ENCODE assay signal across 28 cellular contexts in the genomic region with DNA sequence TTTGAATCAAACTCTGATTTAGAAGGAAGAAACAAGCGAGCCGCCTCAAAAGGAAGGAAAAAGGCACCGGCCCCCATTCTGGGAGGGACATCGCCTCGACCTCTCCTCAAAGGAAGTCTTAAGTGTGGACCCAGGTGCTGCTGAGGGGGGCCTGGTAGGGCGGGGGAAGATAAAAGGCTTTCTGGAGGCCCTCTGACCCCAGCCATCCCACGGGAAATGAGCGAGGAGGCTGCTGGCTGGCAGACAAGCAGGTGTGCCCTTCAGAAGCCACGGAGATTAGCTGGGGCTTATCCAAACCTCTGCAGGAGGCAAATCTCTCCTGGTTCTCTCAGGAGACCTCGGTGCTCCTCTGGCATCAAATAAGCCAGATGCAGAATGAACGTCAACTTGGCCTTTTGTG.
DNase-seq lines count a peak whose midpoint lies in the region; ATAC-seq and TF ChIP-seq lines count a peak whose summit lies in the region.
"Had no signal": no experiment of that assay in that cellular context is flagged by ENCODE, and none has a peak within 500 bp of the region (broad histone marks: within the 10 kb centered on the region; RNA-seq: fewer than 3 reads in every experiment).

No MANE protein-coding gene starts in this region.

- H3K9me3 ChIP-seq in BLaER1 (no peaks in the 10 kb centered on the region), IMR-90 (ENCODE audit: control insufficient read depth, insufficient read depth, low read length) (no peaks in the 10 kb centered on the region)
- H3K9me3 ChIP-seq: A549, adrenal gland, lower lobe of right lung, pancreas, stomach, tibial artery had no signal

- H4K8ac ChIP-seq in IMR-90 (ENCODE audit: low read depth in 2 of 2, low read length in 2 of 2): no peak overlapping the region

- no peak overlapping the region for H3K14ac ChIP-seq in IMR-90 (replicated peaks; ENCODE audit: low read depth, low read length)

- no peak overlapping the region for H2AK5ac ChIP-seq in IMR-90 (ENCODE audit: low read depth, low read length)

- H2AK9ac ChIP-seq in IMR-90 (replicated peaks; ENCODE audit: low read depth, low read length, poor library complexity): no peak overlapping the region

- no peak overlapping the region for H3K4me3 ChIP-seq in BLaER1
- H3K4me3 ChIP-seq in IMR-90 (ENCODE audit: insufficient read depth, low read depth, low read length): no peak overlapping the region
- H3K4me3 ChIP-seq: A549, adrenal gland, GM23248, lower lobe of right lung, pancreas, stomach, tibial artery had no signal

- H3K27me3 ChIP-seq in BLaER1 (no peaks in the 10 kb centered on the region), IMR-90 (ENCODE audit: control insufficient read depth, insufficient read depth, low read length) (no peaks in the 10 kb centered on the region)
- H3K27me3 ChIP-seq: adrenal gland, brain microvascular endothelial cell, pancreas, tibial artery had no signal

- H2BK20ac ChIP-seq in IMR-90 (ENCODE audit: low read depth, low read length): no peak overlapping the region

- ATAC-seq in IMR-90 (ENCODE audit: low read depth): no peak
- ATAC-seq in HG02973 (IDR thresholded peaks at IDR 0.05; ENCODE audit: unreplicated experiment): no peak
- ATAC-seq in GM18870 (IDR thresholded peaks at IDR 0.05; ENCODE audit: unreplicated experiment): no peak
- ATAC-seq in HG03432 (IDR thresholded peaks at IDR 0.05; ENCODE audit: unreplicated experiment): no peak
- ATAC-seq: A549; activated CD8-positive, alpha-beta memory T cell treated with anti-CD3 and anti-CD28 coated beads, Interleukin-2, amount 10 ng/mL, durations not matched to agents 7 days and 5 days; activated T-cell treated with anti-CD3 and anti-CD28 coated beads, Interleukin-2, amount 50 U/mL, for 72 hours; lower lobe of right lung; natural killer cell treated with Interleukin-12 subunit alpha and Interleukin-12 subunit beta and Interleukin-15 and Interleukin-18, amount 100 ng/mL, for 72 hours; pancreas; Right ventricle myocardium inferior had no signal

- H3K79me1 ChIP-seq in IMR-90 (ENCODE audit: low read depth in 1 of 2, low read length in 2 of 2): no peaks in the 10 kb centered on the region

- POLR2A ChIA-PET in IMR-90 (lab: Charles Lee; ENCODE audit: unreplicated experiment): no interaction called here

- in situ Hi-C loops in IMR-90 (cut with MboI; ENCODE audit: low sequenced_read_pairs): no loop called here

- BruUV-seq in IMR-90 (replicated peaks; lab: Mats Ljungman, UMichigan): no TSS peak

- dilution Hi-C loops in IMR-90 (cut with HindIII; ENCODE audit: low sequenced_read_pairs, unreplicated experiment): no loop called here

- no peak for TF ChIP-seq CTCF in IMR-90 (conservative IDR thresholded peaks at IDR 0.05; ENCODE audit: low read depth, low read length)

- H2BK15ac ChIP-seq in IMR-90 (ENCODE audit: low read depth, low read length): no peak overlapping the region

- DNase-seq in IMR-90: no peak
- DNase-seq in NCI-H69 (lab: John Stamatoyannopoulos, UW): peak; percentile 86
- peak; percentile 54 for DNase-seq in ecto neural progenitor cell (ENCODE audit: low spot score)
- DNase-seq in activated CD8-positive, alpha-beta memory T cell treated with anti-CD3 and anti-CD28 coated beads, Interleukin-2, amount 50 U/mL, for 4 hours: no peak
- DNase-seq: activated CD4-positive, alpha-beta T cell treated with anti-CD3 and anti-CD28 coated beads for 48 hours; activated CD8-positive, alpha-beta memory T cell treated with anti-CD3 and anti-CD28 coated beads, Interleukin-2, amount 10 ng/mL, durations not matched to agents 7 days and 5 days; activated naive CD4-positive, alpha-beta T cell treated with Interleukin-2 at 50 U/mL for 16 hours; activated T-cell treated with anti-CD3 and anti-CD28 coated beads, Interleukin-2, amount 50 U/mL, for 72 hours; adrenal gland; brain microvascular endothelial cell; CD8-positive, alpha-beta memory T cell; GM23248; lower lobe of right lung; NCI-H1417 treated with DMSO at 0.1 percent for 48 hours; NCI-H2171; pancreas; retina; small intestine; stimulated activated CD8-positive, alpha-beta memory T cell treated with anti-CD3 and anti-CD28 coated beads, Interleukin-4, amount 100 ng/mL, for 48 hours; stomach; tibial artery had no signal

- H2AFZ ChIP-seq in IMR-90 (replicated peaks; ENCODE audit: low read length, poor library complexity): no peak overlapping the region
- H2AFZ ChIP-seq: GM23248 had no signal

- peak overlapping the region; percentile 65 for H3K4me2 ChIP-seq in BLaER1
- no peak overlapping the region for H3K4me2 ChIP-seq in IMR-90 (ENCODE audit: low read depth, low read length)
- H3K4me2 ChIP-seq: A549 had no signal

- H4K5ac ChIP-seq in IMR-90 (ENCODE audit: low read depth, low read length): peak overlapping the region; percentile 51; the same call in 1 of the 2 replicates

- no peak overlapping the region for H3K4ac ChIP-seq in IMR-90 (ENCODE audit: low read depth, low read length)

- H2BK120ac ChIP-seq in IMR-90 (ENCODE audit: low read depth, low read length): no peak overlapping the region

- H3K18ac ChIP-seq in IMR-90 (ENCODE audit: low read depth, low read length): peak overlapping the region; percentile 59

- H4K91ac ChIP-seq in IMR-90 (ENCODE audit: insufficient read depth, low read depth, low read length): no peak overlapping the region

- H3K4me1 ChIP-seq in BLaER1: peaks cover 15% of the 10 kb centered on the region
- H3K4me1 ChIP-seq in IMR-90 (ENCODE audit: control insufficient read depth, insufficient read depth, low read length): peaks cover 8% of the 10 kb centered on the region
- H3K4me1 ChIP-seq: A549, adrenal gland, lower lobe of right lung, pancreas, stomach, tibial artery had no signal

- H3K36me3 ChIP-seq in BLaER1: no peaks in the 10 kb centered on the region
- H3K36me3 ChIP-seq in IMR-90 (ENCODE audit: control insufficient read depth, insufficient read depth, low read length): peaks cover 18% of the 10 kb centered on the region
- H3K36me3 ChIP-seq: adrenal gland, brain microvascular endothelial cell, lower lobe of right lung, pancreas, stomach, tibial artery had no signal

- CTCF ChIA-PET in IMR-90 (lab: Yijun Ruan, JAX): interaction anchor here (0.6 to 1.5 kb wide), 2 partner anchors 59 to 583 kb away, joined by 3 read pairs; no protein-coding TSS in a partner anchor

- H3K9ac ChIP-seq in BLaER1 (no peak overlapping the region), IMR-90 (ENCODE audit: low read depth, low read length) (no peak overlapping the region)
- H3K9ac ChIP-seq: GM23248 had no signal

- H4K20me1 ChIP-seq in BLaER1: no peaks in the 10 kb centered on the region
- no peaks in the 10 kb centered on the region for H4K20me1 ChIP-seq in IMR-90 (ENCODE audit: insufficient read depth, low read length)

- intact Hi-C loops in IMR-90 (cut with micrococcal nuclease): loop anchor here (5.0 kb wide), 1 partner anchor 50 kb away; no protein-coding TSS in a partner anchor

- 89% methylated on average over 5 of the region's 11 CpGs; no CpG with 5 or more reads in 1 of the 2 experiments for WGBS in IMR-90 (ENCODE audit: extremely low coverage in 2 of 2, insufficient read length in 1 of 2), 2 experiments

- TF ChIP-seq POLR2A in IMR-90 (IDR thresholded peaks at IDR 0.05; ENCODE audit: low read depth, low read length): no peak

- H3K27ac ChIP-seq in BLaER1: no peak overlapping the region
- no peak overlapping the region for H3K27ac ChIP-seq in IMR-90 (ENCODE audit: insufficient read depth, low read length)
- H3K27ac ChIP-seq: A549, adrenal gland, brain microvascular endothelial cell, GM23248, lower lobe of right lung, pancreas, stomach, tibial artery had no signal

- TF ChIP-seq RAD21 in IMR-90 (IDR thresholded peaks at IDR 0.05; ENCODE audit: low read length): no peak

- H3K56ac ChIP-seq in IMR-90 (ENCODE audit: extremely low read depth, insufficient read depth, low read length): no peak overlapping the region

- H2BK5ac ChIP-seq in IMR-90 (ENCODE audit: low read depth, low read length, poor library complexity, severe bottlenecking): no peak overlapping the region

- H3K9me1 ChIP-seq in IMR-90 (ENCODE audit: insufficient read depth, low read length): no peaks in the 10 kb centered on the region

- H3K23ac ChIP-seq in IMR-90 (ENCODE audit: low read depth, low read length): no peak overlapping the region

TF ChIP-seq in IMR-90, 13 proteins besides CTCF, POLR2A, EP300 and RAD21:
- TF ChIP-seq FOS (IDR thresholded peaks at IDR 0.05; ENCODE audit: low read depth, low read length) (no peak), SMC3 (IDR thresholded peaks at IDR 0.05; ENCODE audit: low read depth, low read length) (no peak), RCOR1 (IDR thresholded peaks at IDR 0.05; ENCODE audit: insufficient replicate concordance, low read length) (no peak), USF2 (IDR thresholded peaks at IDR 0.05; ENCODE audit: low read depth, low read length) (no peak), NFE2L2 (IDR thresholded peaks at IDR 0.05; ENCODE audit: low read depth, low read length) (no peak), MAZ (IDR thresholded peaks at IDR 0.05; ENCODE audit: borderline replicate concordance, low read depth, low read length) (no peak), RFX5 (IDR thresholded peaks at IDR 0.05; ENCODE audit: low read depth, low read length) (no peak), MAFK (IDR thresholded peaks at IDR 0.05; ENCODE audit: low read depth, low read length) (no peak), CHD1 (IDR thresholded peaks at IDR 0.05; ENCODE audit: low read depth, low read length) (no peak), BHLHE40 (IDR thresholded peaks at IDR 0.05; ENCODE audit: low read depth, low read length) (no peak), MXI1 (IDR thresholded peaks at IDR 0.05; ENCODE audit: borderline replicate concordance, low read depth, low read length) (no peak), CEBPB (IDR thresholded peaks at IDR 0.05; ENCODE audit: low read depth, low read length) (no peak)
- TF ChIP-seq, protein P1, sequence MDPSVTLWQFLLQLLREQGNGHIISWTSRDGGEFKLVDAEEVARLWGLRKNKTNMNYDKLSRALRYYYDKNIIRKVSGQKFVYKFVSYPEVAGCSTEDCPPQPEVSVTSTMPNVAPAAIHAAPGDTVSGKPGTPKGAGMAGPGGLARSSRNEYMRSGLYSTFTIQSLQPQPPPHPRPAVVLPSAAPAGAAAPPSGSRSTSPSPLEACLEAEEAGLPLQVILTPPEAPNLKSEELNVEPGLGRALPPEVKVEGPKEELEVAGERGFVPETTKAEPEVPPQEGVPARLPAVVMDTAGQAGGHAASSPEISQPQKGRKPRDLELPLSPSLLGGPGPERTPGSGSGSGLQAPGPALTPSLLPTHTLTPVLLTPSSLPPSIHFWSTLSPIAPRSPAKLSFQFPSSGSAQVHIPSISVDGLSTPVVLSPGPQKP (IDR thresholded peaks at IDR 0.05; ENCODE audit: borderline replicate concordance, low read depth, low read length): no peak

Comparison
In these comparisons a context has a peak if more than half of its experiments do, and no peak if none do; other contexts are left out.
1. DNase-seq: peak in NCI-H69 (single experiment) and ecto neural progenitor cell (single experiment); none in IMR-90 (single experiment) and activated CD8-positive, alpha-beta memory T cell treated with anti-CD3 and anti-CD28 coated beads, Interleukin-2, amount 50 U/mL, for 4 hours (single experiment).